In genomic region chr11:113289341-113290187, GRCh38 we compare ENCODE assay signal across 8 cellular contexts. TPM values are rescaled to one million over a fixed set of nuclear protein-coding genes. Genes with fewer than 3 reads are reported as not detected.
A peak's percentile ranks its signal among the peaks of the same experiment; 100 is the strongest.
DNase-seq lines count a peak whose midpoint lies in the region; ATAC-seq and TF ChIP-seq lines count a peak whose summit lies in the region.

No MANE protein-coding gene starts in this region.

- TF ChIP-seq EP300 in tibial nerve (IDR thresholded peaks at IDR 0.05): no peak

- H3K79me2 ChIP-seq in OCI-LY3 (ENCODE audit: low read length): no peaks in the 10 kb centered on the region

- no peak overlapping the region for H3K4me3 ChIP-seq in OCI-LY3 (ENCODE audit: low read length)
- H3K4me3 ChIP-seq in fibroblast of the aortic adventitia (ENCODE audit: low read depth, low read length): no peak overlapping the region
- no peak overlapping the region for H3K4me3 ChIP-seq in tibial nerve

- TF ChIP-seq CTCF in OCI-LY3 (IDR thresholded peaks at IDR 0.05; ENCODE audit: low read depth, low read length) (peak; percentile 86), fibroblast of the aortic adventitia (IDR thresholded peaks at IDR 0.05; ENCODE audit: insufficient read depth, low read length) (peak; percentile 94), omental fat pad (IDR thresholded peaks at IDR 0.05) (peak in 1 of 3 donors; percentile 76), tibial nerve (IDR thresholded peaks at IDR 0.05) (peak; percentile 81 to 91 (median 87))

- 66 to 68% methylated on average over 13 of the region's 13 CpGs for WGBS in tibial nerve, 2 donors

- H3K9me3 ChIP-seq in OCI-LY3 (ENCODE audit: insufficient read depth, low read length): no peaks in the 10 kb centered on the region
- H3K9me3 ChIP-seq in tibial nerve: no peaks in the 10 kb centered on the region

- no peak overlapping the region for H3K9ac ChIP-seq in OCI-LY3 (ENCODE audit: low read length)

- TF ChIP-seq POLR2A in tibial nerve (IDR thresholded peaks at IDR 0.05): no peak

- H3K27me3 ChIP-seq in OCI-LY3 (ENCODE audit: low read depth, low read length) (peaks cover 63% of the 10 kb centered on the region), tibial nerve (no peaks in the 10 kb centered on the region)

- ATAC-seq in GM19455 (IDR thresholded peaks at IDR 0.05; ENCODE audit: unreplicated experiment) (peak; percentile 91), HG03521 (IDR thresholded peaks at IDR 0.05; ENCODE audit: unreplicated experiment) (peak; percentile 85), omental fat pad (ENCODE audit: low FRiP score) (peak; percentile 62)

- H4K20me1 ChIP-seq in OCI-LY3 (ENCODE audit: insufficient read depth, low read length): no peaks in the 10 kb centered on the region

- H2AFZ ChIP-seq in OCI-LY3 (ENCODE audit: low read depth, low read length): no peak overlapping the region

- peak overlapping the region; percentile 39 for H3K4me2 ChIP-seq in OCI-LY3 (ENCODE audit: low read length)

- no peaks in the 10 kb centered on the region for H3K36me3 ChIP-seq in OCI-LY3 (replicated peaks; ENCODE audit: low read depth, low read length)
- H3K36me3 ChIP-seq in tibial nerve: no peaks in the 10 kb centered on the region

- H3K4me1 ChIP-seq in OCI-LY3 (ENCODE audit: low read length): peaks cover 5% of the 10 kb centered on the region
- peaks cover 0 to 5% (median 0%) of the 10 kb centered on the region in 4 donors for H3K4me1 ChIP-seq in tibial nerve

- H3K27ac ChIP-seq in OCI-LY3 (ENCODE audit: low read length) (no peak overlapping the region), tibial nerve (no peak overlapping the region)

- DNase-seq in DMS 273 (lab: John Stamatoyannopoulos, UW; ENCODE audit: unreplicated experiment) (peak; percentile 76), fibroblast of the aortic adventitia (ENCODE audit: low read depth) (peak; percentile 54), omental fat pad (ENCODE audit: low spot score) (no peak), tibial nerve (ENCODE audit: low spot score in 2 of 2) (peak; percentile 31 to 43)
- DNase-seq in activated T-cell treated with anti-CD3 and anti-CD28 coated beads, Interleukin-2, amount 50 U/mL, for 48 hours: peak; percentile 77 to 79

RNA-seq across cellular contexts. Expression of gene TTC12, which starts 24.8 kb away (rescaled TPM):
- total RNA-seq in fibroblast of the aortic adventitia (ENCODE audit: low replicate concordance): 9.8 and 12.7 TPM in 2 replicates
- 10 to 100 TPM in 1 of 4 donors, 1 to 10 TPM in 3; 4.4 to 19.1 (median 7.0) TPM for total RNA-seq in omental fat pad
- 10 to 100 TPM; 10.2 to 29.7 (median 23.9) TPM for total RNA-seq in tibial nerve
